ENCODE assay signal across 1 cellular context in the genomic region with DNA sequence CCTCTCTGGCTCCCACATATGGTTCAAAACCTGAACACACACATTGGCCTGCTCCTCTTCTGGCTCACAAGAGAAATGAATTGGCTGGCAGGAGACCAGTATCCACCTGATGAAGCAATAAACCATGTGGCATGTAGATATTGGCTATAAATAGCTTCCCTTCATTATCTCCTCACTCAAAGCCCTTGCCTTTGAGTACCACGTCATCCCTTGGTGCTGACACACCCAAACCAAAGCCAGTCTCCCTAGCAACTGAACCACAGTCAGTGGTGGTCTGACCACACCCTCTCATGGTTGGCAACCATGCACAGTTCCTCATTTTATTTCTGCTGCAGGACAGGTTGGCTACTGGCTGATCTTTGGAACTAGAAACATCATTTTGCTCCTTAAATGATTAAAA.
A peak's percentile ranks its signal among the peaks of the same experiment; 100 is the strongest.
TF ChIP-seq lines count a peak whose summit lies in the region.

No MANE protein-coding gene starts in this region.

TF ChIP-seq in K562, 482 proteins besides CTCF, POLR2A, EP300 and RAD21 (continued from another document and continues in another):
- no peak for TF ChIP-seq ZC3H8 (IDR thresholded peaks at IDR 0.05)
- peak; percentile 72; the same call in 1 of the 2 replicates for TF ChIP-seq ZKSCAN1 (IDR thresholded peaks at IDR 0.05; ENCODE audit: low read depth, low read length)
- no peak for TF ChIP-seq CHD1 (IDR thresholded peaks at IDR 0.05; ENCODE audit: low read length)
- no peak for TF ChIP-seq ZNF263 (CRISPR knock-in tag; IDR thresholded peaks at IDR 0.05; ENCODE audit: borderline replicate concordance)
- no peak for TF ChIP-seq MECOM (CRISPR knock-in tag; IDR thresholded peaks at IDR 0.05)
- no peak for TF ChIP-seq SAFB2 (IDR thresholded peaks at IDR 0.05; ENCODE audit: borderline replicate concordance, low read depth, low read length, severe bottlenecking)
- TF ChIP-seq ZNF75A (CRISPR knock-in tag; IDR thresholded peaks at IDR 0.05): no peak
- peak; percentile 39; the same call in 1 of the 2 replicates for TF ChIP-seq LCOR (CRISPR knock-in tag; IDR thresholded peaks at IDR 0.05)
- TF ChIP-seq KDM4B (IDR thresholded peaks at IDR 0.05; ENCODE audit: borderline replicate concordance in 2 of 2, low read depth in 1 of 2): no peak
- TF ChIP-seq KHSRP (IDR thresholded peaks at IDR 0.05): no peak
- TF ChIP-seq, protein P1, sequence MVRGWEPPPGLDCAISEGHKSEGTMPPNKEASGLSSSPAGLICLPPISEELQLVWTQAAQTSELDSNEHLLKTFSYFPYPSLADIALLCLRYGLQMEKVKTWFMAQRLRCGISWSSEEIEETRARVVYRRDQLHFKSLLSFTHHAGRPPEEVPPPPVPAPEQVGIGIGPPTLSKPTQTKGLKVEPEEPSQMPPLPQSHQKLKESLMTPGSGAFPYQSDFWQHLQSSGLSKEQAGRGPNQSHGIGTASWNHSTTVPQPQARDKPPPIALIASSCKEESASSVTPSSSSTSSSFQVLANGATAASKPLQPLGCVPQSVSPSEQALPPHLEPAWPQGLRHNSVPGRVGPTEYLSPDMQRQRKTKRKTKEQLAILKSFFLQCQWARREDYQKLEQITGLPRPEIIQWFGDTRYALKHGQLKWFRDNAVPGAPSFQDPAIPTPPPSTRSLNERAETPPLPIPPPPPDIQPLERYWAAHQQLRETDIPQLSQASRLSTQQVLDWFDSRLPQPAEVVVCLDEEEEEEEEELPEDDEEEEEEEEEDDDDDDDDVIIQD (CRISPR knock-in tag; IDR thresholded peaks at IDR 0.05): no peak
- no peak for TF ChIP-seq PML (IDR thresholded peaks at IDR 0.05; ENCODE audit: low read length)
- TF ChIP-seq U2AF2 (optimal IDR thresholded peaks at IDR 0.05; ENCODE audit: low read depth, low read length): no peak
- no peak for TF ChIP-seq ZNF766 (CRISPR knock-in tag; conservative IDR thresholded peaks at IDR 0.05)
- no peak for TF ChIP-seq EZH2 (IDR thresholded peaks at IDR 0.05; ENCODE audit: borderline replicate concordance, low read depth, low read length)
- TF ChIP-seq, protein P2, sequence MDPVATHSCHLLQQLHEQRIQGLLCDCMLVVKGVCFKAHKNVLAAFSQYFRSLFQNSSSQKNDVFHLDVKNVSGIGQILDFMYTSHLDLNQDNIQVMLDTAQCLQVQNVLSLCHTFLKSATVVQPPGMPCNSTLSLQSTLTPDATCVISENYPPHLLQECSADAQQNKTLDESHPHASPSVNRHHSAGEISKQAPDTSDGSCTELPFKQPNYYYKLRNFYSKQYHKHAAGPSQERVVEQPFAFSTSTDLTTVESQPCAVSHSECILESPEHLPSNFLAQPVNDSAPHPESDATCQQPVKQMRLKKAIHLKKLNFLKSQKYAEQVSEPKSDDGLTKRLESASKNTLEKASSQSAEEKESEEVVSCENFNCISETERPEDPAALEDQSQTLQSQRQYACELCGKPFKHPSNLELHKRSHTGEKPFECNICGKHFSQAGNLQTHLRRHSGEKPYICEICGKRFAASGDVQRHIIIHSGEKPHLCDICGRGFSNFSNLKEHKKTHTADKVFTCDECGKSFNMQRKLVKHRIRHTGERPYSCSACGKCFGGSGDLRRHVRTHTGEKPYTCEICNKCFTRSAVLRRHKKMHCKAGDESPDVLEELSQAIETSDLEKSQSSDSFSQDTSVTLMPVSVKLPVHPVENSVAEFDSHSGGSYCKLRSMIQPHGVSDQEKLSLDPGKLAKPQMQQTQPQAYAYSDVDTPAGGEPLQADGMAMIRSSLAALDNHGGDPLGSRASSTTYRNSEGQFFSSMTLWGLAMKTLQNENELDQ (CRISPR knock-in tag; IDR thresholded peaks at IDR 0.05; ENCODE audit: borderline replicate concordance): no peak
- no peak for TF ChIP-seq ZNF232 (CRISPR knock-in tag; IDR thresholded peaks at IDR 0.05)
- peak; percentile 97 for TF ChIP-seq MEF2A (IDR thresholded peaks at IDR 0.05; ENCODE audit: control insufficient read depth, low read depth, low read length)
- no peak for TF ChIP-seq CC2D1A (IDR thresholded peaks at IDR 0.05)
- TF ChIP-seq, protein P3, sequence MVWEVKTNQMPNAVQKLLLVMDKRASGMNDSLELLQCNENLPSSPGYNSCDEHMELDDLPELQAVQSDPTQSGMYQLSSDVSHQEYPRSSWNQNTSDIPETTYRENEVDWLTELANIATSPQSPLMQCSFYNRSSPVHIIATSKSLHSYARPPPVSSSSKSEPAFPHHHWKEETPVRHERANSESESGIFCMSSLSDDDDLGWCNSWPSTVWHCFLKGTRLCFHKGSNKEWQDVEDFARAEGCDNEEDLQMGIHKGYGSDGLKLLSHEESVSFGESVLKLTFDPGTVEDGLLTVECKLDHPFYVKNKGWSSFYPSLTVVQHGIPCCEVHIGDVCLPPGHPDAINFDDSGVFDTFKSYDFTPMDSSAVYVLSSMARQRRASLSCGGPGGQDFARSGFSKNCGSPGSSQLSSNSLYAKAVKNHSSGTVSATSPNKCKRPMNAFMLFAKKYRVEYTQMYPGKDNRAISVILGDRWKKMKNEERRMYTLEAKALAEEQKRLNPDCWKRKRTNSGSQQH (CRISPR knock-in tag; IDR thresholded peaks at IDR 0.05): no peak
- peak in 1 of 2 experiments; percentile 27; a peak in 1 of 4 replicates for TF ChIP-seq TBL1XR1 (IDR thresholded peaks at IDR 0.05; ENCODE audit: low read length in 2 of 2)
- TF ChIP-seq SLC30A9 (CRISPR knock-in tag; IDR thresholded peaks at IDR 0.05): no peak
- TF ChIP-seq, protein P4, sequence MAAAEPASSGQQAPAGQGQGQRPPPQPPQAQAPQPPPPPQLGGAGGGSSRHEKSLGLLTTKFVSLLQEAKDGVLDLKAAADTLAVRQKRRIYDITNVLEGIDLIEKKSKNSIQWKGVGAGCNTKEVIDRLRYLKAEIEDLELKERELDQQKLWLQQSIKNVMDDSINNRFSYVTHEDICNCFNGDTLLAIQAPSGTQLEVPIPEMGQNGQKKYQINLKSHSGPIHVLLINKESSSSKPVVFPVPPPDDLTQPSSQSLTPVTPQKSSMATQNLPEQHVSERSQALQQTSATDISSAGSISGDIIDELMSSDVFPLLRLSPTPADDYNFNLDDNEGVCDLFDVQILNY (CRISPR knock-in tag; IDR thresholded peaks at IDR 0.05): no peak
- TF ChIP-seq, protein P5, sequence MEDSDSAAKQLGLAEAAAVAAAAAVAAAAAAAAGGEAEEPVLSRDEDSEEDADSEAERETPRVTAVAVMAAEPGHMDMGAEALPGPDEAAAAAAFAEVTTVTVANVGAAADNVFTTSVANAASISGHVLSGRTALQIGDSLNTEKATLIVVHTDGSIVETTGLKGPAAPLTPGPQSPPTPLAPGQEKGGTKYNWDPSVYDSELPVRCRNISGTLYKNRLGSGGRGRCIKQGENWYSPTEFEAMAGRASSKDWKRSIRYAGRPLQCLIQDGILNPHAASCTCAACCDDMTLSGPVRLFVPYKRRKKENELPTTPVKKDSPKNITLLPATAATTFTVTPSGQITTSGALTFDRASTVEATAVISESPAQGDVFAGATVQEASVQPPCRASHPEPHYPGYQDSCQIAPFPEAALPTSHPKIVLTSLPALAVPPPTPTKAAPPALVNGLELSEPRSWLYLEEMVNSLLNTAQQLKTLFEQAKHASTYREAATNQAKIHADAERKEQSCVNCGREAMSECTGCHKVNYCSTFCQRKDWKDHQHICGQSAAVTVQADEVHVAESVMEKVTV (CRISPR knock-in tag; IDR thresholded peaks at IDR 0.05): no peak
- no peak for TF ChIP-seq PPARD (CRISPR knock-in tag; IDR thresholded peaks at IDR 0.05)
- no peak for TF ChIP-seq ZFP30 (CRISPR knock-in tag; IDR thresholded peaks at IDR 0.05; ENCODE audit: borderline replicate concordance)
- TF ChIP-seq EGR1 (conservative IDR thresholded peaks at IDR 0.05): no peak
- TF ChIP-seq ZNF12 (CRISPR knock-in tag; IDR thresholded peaks at IDR 0.05): no peak
- TF ChIP-seq CBX5 (IDR thresholded peaks at IDR 0.05; ENCODE audit: borderline replicate concordance, low read depth): no peak
- TF ChIP-seq, protein P6, sequence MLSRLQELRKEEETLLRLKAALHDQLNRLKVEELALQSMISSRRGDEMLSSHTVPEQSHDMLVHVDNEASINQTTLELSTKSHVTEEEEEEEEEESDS (CRISPR knock-in tag; IDR thresholded peaks at IDR 0.05): no peak
- TF ChIP-seq, protein P7, sequence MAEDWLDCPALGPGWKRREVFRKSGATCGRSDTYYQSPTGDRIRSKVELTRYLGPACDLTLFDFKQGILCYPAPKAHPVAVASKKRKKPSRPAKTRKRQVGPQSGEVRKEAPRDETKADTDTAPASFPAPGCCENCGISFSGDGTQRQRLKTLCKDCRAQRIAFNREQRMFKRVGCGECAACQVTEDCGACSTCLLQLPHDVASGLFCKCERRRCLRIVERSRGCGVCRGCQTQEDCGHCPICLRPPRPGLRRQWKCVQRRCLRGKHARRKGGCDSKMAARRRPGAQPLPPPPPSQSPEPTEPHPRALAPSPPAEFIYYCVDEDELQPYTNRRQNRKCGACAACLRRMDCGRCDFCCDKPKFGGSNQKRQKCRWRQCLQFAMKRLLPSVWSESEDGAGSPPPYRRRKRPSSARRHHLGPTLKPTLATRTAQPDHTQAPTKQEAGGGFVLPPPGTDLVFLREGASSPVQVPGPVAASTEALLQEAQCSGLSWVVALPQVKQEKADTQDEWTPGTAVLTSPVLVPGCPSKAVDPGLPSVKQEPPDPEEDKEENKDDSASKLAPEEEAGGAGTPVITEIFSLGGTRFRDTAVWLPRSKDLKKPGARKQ (CRISPR knock-in tag; IDR thresholded peaks at IDR 0.05): no peak
- TF ChIP-seq, protein P8, sequence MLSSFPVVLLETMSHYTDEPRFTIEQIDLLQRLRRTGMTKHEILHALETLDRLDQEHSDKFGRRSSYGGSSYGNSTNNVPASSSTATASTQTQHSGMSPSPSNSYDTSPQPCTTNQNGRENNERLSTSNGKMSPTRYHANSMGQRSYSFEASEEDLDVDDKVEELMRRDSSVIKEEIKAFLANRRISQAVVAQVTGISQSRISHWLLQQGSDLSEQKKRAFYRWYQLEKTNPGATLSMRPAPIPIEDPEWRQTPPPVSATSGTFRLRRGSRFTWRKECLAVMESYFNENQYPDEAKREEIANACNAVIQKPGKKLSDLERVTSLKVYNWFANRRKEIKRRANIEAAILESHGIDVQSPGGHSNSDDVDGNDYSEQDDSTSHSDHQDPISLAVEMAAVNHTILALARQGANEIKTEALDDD (IDR thresholded peaks at IDR 0.05): no peak
- no peak for TF ChIP-seq MTF1 (CRISPR knock-in tag; IDR thresholded peaks at IDR 0.05; ENCODE audit: borderline replicate concordance)
- no peak for TF ChIP-seq POLR2AphosphoS2 (IDR thresholded peaks at IDR 0.05; ENCODE audit: low read length)
- TF ChIP-seq JUN (IDR thresholded peaks at IDR 0.05; ENCODE audit: borderline replicate concordance, low read depth, low read length): no peak
- no peak for TF ChIP-seq JUN (CRISPR knock-in tag; IDR thresholded peaks at IDR 0.05; ENCODE audit: borderline replicate concordance)
- TF ChIP-seq ZFP1 (CRISPR knock-in tag; IDR thresholded peaks at IDR 0.05): no peak
- TF ChIP-seq, protein P9, sequence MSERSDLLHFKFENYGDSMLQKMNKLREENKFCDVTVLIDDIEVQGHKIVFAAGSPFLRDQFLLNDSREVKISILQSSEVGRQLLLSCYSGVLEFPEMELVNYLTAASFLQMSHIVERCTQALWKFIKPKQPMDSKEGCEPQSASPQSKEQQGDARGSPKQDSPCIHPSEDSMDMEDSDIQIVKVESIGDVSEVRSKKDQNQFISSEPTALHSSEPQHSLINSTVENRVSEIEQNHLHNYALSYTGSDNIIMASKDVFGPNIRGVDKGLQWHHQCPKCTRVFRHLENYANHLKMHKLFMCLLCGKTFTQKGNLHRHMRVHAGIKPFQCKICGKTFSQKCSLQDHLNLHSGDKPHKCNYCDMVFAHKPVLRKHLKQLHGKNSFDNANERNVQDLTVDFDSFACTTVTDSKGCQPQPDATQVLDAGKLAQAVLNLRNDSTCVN (CRISPR knock-in tag; IDR thresholded peaks at IDR 0.05): no peak
- no peak for TF ChIP-seq ZNF445 (CRISPR knock-in tag; IDR thresholded peaks at IDR 0.05; ENCODE audit: low read depth)
- no peak for TF ChIP-seq HNRNPUL1 (IDR thresholded peaks at IDR 0.05; ENCODE audit: low read length)
- peak; percentile 76 for TF ChIP-seq CBFA2T3 (IDR thresholded peaks at IDR 0.05)
- TF ChIP-seq, protein P10, sequence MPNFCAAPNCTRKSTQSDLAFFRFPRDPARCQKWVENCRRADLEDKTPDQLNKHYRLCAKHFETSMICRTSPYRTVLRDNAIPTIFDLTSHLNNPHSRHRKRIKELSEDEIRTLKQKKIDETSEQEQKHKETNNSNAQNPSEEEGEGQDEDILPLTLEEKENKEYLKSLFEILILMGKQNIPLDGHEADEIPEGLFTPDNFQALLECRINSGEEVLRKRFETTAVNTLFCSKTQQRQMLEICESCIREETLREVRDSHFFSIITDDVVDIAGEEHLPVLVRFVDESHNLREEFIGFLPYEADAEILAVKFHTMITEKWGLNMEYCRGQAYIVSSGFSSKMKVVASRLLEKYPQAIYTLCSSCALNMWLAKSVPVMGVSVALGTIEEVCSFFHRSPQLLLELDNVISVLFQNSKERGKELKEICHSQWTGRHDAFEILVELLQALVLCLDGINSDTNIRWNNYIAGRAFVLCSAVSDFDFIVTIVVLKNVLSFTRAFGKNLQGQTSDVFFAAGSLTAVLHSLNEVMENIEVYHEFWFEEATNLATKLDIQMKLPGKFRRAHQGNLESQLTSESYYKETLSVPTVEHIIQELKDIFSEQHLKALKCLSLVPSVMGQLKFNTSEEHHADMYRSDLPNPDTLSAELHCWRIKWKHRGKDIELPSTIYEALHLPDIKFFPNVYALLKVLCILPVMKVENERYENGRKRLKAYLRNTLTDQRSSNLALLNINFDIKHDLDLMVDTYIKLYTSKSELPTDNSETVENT (CRISPR knock-in tag; IDR thresholded peaks at IDR 0.05): no peak
- TF ChIP-seq ATF1 (CRISPR knock-in tag; IDR thresholded peaks at IDR 0.05): no peak
- TF ChIP-seq ATF1 (tag; IDR thresholded peaks at IDR 0.05): peak; percentile 34; the same call in 1 of the 2 replicates
- TF ChIP-seq TCF3 (CRISPR knock-in tag; IDR thresholded peaks at IDR 0.05): peak; percentile 86
- TF ChIP-seq, protein P11, sequence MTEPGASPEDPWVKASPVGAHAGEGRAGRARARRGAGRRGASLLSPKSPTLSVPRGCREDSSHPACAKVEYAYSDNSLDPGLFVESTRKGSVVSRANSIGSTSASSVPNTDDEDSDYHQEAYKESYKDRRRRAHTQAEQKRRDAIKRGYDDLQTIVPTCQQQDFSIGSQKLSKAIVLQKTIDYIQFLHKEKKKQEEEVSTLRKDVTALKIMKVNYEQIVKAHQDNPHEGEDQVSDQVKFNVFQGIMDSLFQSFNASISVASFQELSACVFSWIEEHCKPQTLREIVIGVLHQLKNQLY (CRISPR knock-in tag; conservative IDR thresholded peaks at IDR 0.05): no peak
- TF ChIP-seq MEF2D (tag; conservative IDR thresholded peaks at IDR 0.05; ENCODE audit: low read depth): peak; percentile 99
- TF ChIP-seq, protein P12, sequence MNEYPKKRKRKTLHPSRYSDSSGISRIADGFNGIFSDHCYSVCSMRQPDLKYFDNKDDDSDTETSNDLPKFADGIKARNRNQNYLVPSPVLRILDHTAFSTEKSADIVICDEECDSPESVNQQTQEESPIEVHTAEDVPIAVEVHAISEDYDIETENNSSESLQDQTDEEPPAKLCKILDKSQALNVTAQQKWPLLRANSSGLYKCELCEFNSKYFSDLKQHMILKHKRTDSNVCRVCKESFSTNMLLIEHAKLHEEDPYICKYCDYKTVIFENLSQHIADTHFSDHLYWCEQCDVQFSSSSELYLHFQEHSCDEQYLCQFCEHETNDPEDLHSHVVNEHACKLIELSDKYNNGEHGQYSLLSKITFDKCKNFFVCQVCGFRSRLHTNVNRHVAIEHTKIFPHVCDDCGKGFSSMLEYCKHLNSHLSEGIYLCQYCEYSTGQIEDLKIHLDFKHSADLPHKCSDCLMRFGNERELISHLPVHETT (CRISPR knock-in tag; conservative IDR thresholded peaks at IDR 0.05 in 1 of 2, IDR thresholded peaks at IDR 0.05 in 1 of 2): no peak
